In the genomic region with DNA sequence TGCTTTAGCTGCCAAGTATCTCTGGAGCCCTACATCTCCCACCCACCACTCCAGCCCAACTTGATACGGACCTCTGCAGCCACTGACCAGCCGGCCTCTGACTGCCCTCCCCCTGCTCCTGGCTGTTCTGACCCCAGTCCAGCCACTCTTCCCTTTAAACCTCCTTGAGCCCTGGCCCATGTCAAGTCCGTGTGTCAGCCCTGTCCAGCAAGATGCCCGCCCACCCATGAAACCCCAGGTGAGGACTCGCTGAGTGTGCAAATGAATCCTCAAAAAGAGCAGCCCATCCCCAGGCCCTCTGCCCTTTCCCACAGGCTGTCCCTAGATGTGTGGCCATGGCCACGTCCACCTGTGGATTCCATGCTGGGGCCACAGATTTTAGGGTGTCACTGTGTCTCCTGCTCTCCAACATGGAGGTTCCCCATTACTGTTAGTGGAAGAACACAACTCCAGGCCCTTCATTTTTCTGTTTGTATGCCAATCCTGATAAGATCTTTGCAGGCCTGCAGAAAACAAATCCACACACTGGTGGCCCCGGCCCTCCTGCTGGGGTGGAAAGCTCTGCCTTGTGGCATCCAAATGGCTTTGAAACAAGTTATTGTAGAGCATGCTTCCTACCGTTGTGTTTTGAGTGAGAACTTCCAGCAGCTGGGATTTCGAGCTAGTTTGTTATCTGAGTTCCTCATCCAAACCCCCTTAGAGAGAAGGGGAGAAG, we compare ENCODE assay signal across 25 cellular contexts. TPM values are rescaled to one million over a fixed set of nuclear protein-coding genes. Genes with fewer than 3 reads are reported as not detected.
A peak's percentile ranks its signal among the peaks of the same experiment; 100 is the strongest.
DNase-seq lines count a peak whose midpoint lies in the region; ATAC-seq and TF ChIP-seq lines count a peak whose summit lies in the region.
"Had no signal": no experiment of that assay in that cellular context is flagged by ENCODE, and none has a peak within 500 bp of the region (broad histone marks: within the 10 kb centered on the region; RNA-seq: fewer than 3 reads in every experiment).

No MANE protein-coding gene starts in this region.

- H3K27me3 ChIP-seq in left ventricle myocardium inferior (ENCODE audit: low read depth) (no peaks in the 10 kb centered on the region), upper lobe of left lung (no peaks in the 10 kb centered on the region), lower lobe of right lung (ENCODE audit: low read depth) (no peaks in the 10 kb centered on the region)
- H3K27me3 ChIP-seq: BLaER1, colonic mucosa, pancreas, upper lobe of right lung had no signal

- TF ChIP-seq CTCF in left ventricle myocardium inferior (IDR thresholded peaks at IDR 0.05; ENCODE audit: borderline replicate concordance) (no peak), LNCaP clone FGC (IDR thresholded peaks at IDR 0.05; ENCODE audit: control insufficient read depth, extremely low read depth, insufficient read depth) (no peak), upper lobe of left lung (IDR thresholded peaks at IDR 0.05) (no peak), lower lobe of right lung (IDR thresholded peaks at IDR 0.05) (no peak)

- H3K4me1 ChIP-seq in left ventricle myocardium inferior (peaks cover 94% of the 10 kb centered on the region), upper lobe of left lung (peaks cover 41 to 78% (median 64%) of the 10 kb centered on the region in 4 donors), lower lobe of right lung (peaks cover 80% of the 10 kb centered on the region)

- TF ChIP-seq POLR2A in upper lobe of left lung (IDR thresholded peaks at IDR 0.05), result no peak

- H3K4me3 ChIP-seq in left ventricle myocardium inferior (no peak overlapping the region), LNCaP clone FGC (ENCODE audit: low read depth, low read length) (no peak overlapping the region), upper lobe of left lung (no peak overlapping the region), lower lobe of right lung (no peak overlapping the region)
- H3K4me3 ChIP-seq: BLaER1, colonic mucosa, pancreas, smooth muscle cell, upper lobe of right lung had no signal

- no peaks in the 10 kb centered on the region for H3K9me3 ChIP-seq in left ventricle myocardium inferior (replicated peaks)
- no peaks in the 10 kb centered on the region for H3K9me3 ChIP-seq in upper lobe of left lung
- H3K9me3 ChIP-seq in lower lobe of right lung, result no peaks in the 10 kb centered on the region
- H3K9me3 ChIP-seq: colonic mucosa, pancreas, upper lobe of right lung had no signal

- no peak for TF ChIP-seq EP300 in upper lobe of left lung (IDR thresholded peaks at IDR 0.05)

- peaks cover 11% of the 10 kb centered on the region for H3K36me3 ChIP-seq in left ventricle myocardium inferior
- peaks cover 0 to 14% (median 5%) of the 10 kb centered on the region in 4 donors for H3K36me3 ChIP-seq in upper lobe of left lung
- peaks cover 14% of the 10 kb centered on the region for H3K36me3 ChIP-seq in lower lobe of right lung
- H3K36me3 ChIP-seq: colonic mucosa, pancreas had no signal

- 78 to 92% methylated on average over 8 to 9 of the region's 9 CpGs for WGBS in upper lobe of left lung, 2 donors

- intact Hi-C loops in left ventricle myocardium inferior (cut with micrococcal nuclease) (no loop called here), Right ventricle myocardium superior (cut with DNase I) (no loop called here), lower lobe of right lung (cut with DNase I) (no loop called here)

- DNase-seq in left ventricle myocardium inferior (no peak), Right ventricle myocardium superior (no peak), LNCaP clone FGC (ENCODE audit: low read depth) (peak; percentile 45), islet precursor cell (peak; percentile 40), upper lobe of left lung (no peak), kidney tubule cell (ENCODE audit: low spot score) (no peak), lower lobe of right lung (no peak), NCI-H1436 (lab: John Stamatoyannopoulos, UW) (no peak)
- DNase-seq: activated CD4-positive, alpha-beta T cell treated with anti-CD3 and anti-CD28 coated beads for 48 hours; activated naive CD4-positive, alpha-beta T cell treated with Interleukin-2 at 50 U/mL for 16 hours; activated T-cell treated with anti-CD3 and anti-CD28 coated beads, Interleukin-2, amount 50 U/mL, for 24 hours; amniotic stem cell; colonic mucosa; effector memory CD4-positive, alpha-beta T cell; erythroblast; midbrain; naive thymus-derived CD4-positive, alpha-beta T cell; retina; stimulated activated CD4-positive, alpha-beta T cell treated with anti-CD3 and anti-CD28 coated beads, Interleukin-2, amount 100 ng/mL, for 24 hours; upper lobe of right lung had no signal

- H3K27ac ChIP-seq in left ventricle myocardium inferior (replicated peaks) (peak overlapping the region; percentile 87), upper lobe of left lung (peak overlapping the region in 3 of 4 donors; percentile 17 to 76 (median 50)), lower lobe of right lung (no peak overlapping the region)
- H3K27ac ChIP-seq: BLaER1, colonic mucosa, KMS-11, pancreas, RWPE1, upper lobe of right lung had no signal

- ATAC-seq in Right ventricle myocardium superior (ENCODE audit: poor library complexity) (no peak), upper lobe of left lung (ENCODE audit: low FRiP score in 2 of 2) (no peak), lower lobe of right lung (no peak)
- ATAC-seq: naive thymus-derived CD4-positive, alpha-beta T cell; pancreas; upper lobe of right lung had no signal

RNA-seq across cellular contexts. Expression of gene ADORA2A, which starts 22.7 kb away (rescaled TPM):
- total RNA-seq in left ventricle myocardium inferior (3.6 TPM), Right ventricle myocardium superior (4.1 TPM), upper lobe of left lung (10 to 100 TPM in 2 of 6 donors, 1 to 10 TPM in 4; 7.3 to 20.9 (median 8.8) TPM), lower lobe of right lung (16.0 TPM)

Comparison
In these comparisons a context has a peak if more than half of its experiments do, and no peak if none do; other contexts are left out.
1. DNase-seq: peak in LNCaP clone FGC (single experiment) and islet precursor cell (single experiment); none in left ventricle myocardium inferior (single experiment), Right ventricle myocardium superior (single experiment), upper lobe of left lung (0 of 2), kidney tubule cell (single experiment), lower lobe of right lung (single experiment) and NCI-H1436 (single experiment).